ENCODE assay signal across 13 cellular contexts in the genomic region with DNA sequence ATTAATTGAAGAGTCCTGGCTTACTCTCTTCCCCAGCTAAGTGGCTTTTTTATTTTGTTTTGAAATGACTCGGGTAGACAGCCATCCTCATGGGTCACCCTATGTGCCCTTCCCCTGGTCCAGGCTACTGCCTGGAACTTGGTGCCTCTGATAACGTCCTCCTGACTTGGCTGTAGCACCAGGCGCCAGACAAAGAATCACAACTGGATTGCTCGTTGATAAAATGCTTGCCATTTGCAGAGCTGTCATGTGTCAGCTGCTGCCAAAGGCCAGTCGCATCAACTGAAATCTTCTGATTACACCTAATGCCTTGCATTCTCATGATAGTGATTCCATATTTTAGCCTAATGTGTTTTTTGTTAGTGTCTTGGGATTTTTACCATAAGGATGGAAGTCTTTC. TPM values are rescaled to one million over a fixed set of nuclear protein-coding genes. Genes with fewer than 3 reads are reported as not detected.
DNase-seq lines count a peak whose midpoint lies in the region; ATAC-seq, FAIRE-seq and TF ChIP-seq lines count a peak whose summit lies in the region.
"Had no signal": no experiment of that assay in that cellular context is flagged by ENCODE, and none has a peak within 500 bp of the region (broad histone marks: within the 10 kb centered on the region; RNA-seq: fewer than 3 reads in every experiment).

No MANE protein-coding gene starts in this region.

- dilution Hi-C loops in endothelial cell of umbilical vein (cut with MboI; ENCODE audit: extremely low pct_ligation_motif_present, low sequenced_read_pairs), result loop anchor here (25.0 kb wide), 1 partner anchor 123 kb away; no protein-coding TSS in a partner anchor

- no peaks in the 10 kb centered on the region for H4K20me1 ChIP-seq in endothelial cell of umbilical vein (replicated peaks; ENCODE audit: control insufficient read depth, extremely low read depth, insufficient read depth, low read length)

- H3K36me3 ChIP-seq in Panc1 (ENCODE audit: control insufficient read depth, insufficient read depth, low read length) (no peaks in the 10 kb centered on the region), endothelial cell of umbilical vein (ENCODE audit: control insufficient read depth in 2 of 2, extremely low read depth in 1 of 2, insufficient read depth in 2 of 2, low read length in 2 of 2) (no peaks in the 10 kb centered on the region), lung (ENCODE audit: control insufficient read depth in 2 of 2, insufficient read depth in 2 of 2, low read length in 2 of 2) (no peaks in the 10 kb centered on the region), stomach smooth muscle (ENCODE audit: control insufficient read depth in 2 of 2, insufficient read depth in 2 of 2, low read length in 2 of 2) (no peaks in the 10 kb centered on the region)
- H3K36me3 ChIP-seq: HAP-1, ovary had no signal

- H2AFZ ChIP-seq in endothelial cell of umbilical vein (ENCODE audit: low read depth, low read length), result peak overlapping the region; percentile 14

- no peak for TF ChIP-seq CTCF in Panc1 (IDR thresholded peaks at IDR 0.05)
- TF ChIP-seq CTCF in endothelial cell of umbilical vein (IDR thresholded peaks at IDR 0.05; ENCODE audit: extremely low read depth in 1 of 2, insufficient read depth in 1 of 2, low read depth in 1 of 2, low read length in 2 of 2), result no peak
- no peak for TF ChIP-seq CTCF in lung (IDR thresholded peaks at IDR 0.05; ENCODE audit: control extremely low read depth, extremely low read depth)

- in situ Hi-C loops in Panc1 (cut with HindIII; ENCODE audit: low pct_unique_long_range_greater_than_20kb, low sequenced_read_pairs), result no loop called here

- H3K79me2 ChIP-seq in endothelial cell of umbilical vein (ENCODE audit: control insufficient read depth, insufficient read depth, low read length), result no peaks in the 10 kb centered on the region

- no peak for FAIRE-seq in endothelial cell of umbilical vein (lab: Jason Lieb, UNC)

- POLR2A ChIA-PET in Panc1 (lab: Charles Lee), result interaction anchor here (1.5 kb wide), 1 partner anchor 12 kb away, joined by 5 read pairs; no protein-coding TSS in a partner anchor
- POLR2A ChIA-PET in endothelial cell of umbilical vein (lab: Charles Lee), result interaction anchor here (1.3 kb wide), 1 partner anchor 52 kb away, joined by 3 read pairs; no protein-coding TSS in a partner anchor

- H3K27me3 ChIP-seq in Panc1 (ENCODE audit: control insufficient read depth, insufficient read depth, low read length) (no peaks in the 10 kb centered on the region), endothelial cell of umbilical vein (ENCODE audit: control insufficient read depth in 2 of 2, insufficient read depth in 2 of 2, low read length in 2 of 2) (no peaks in the 10 kb centered on the region), lung (ENCODE audit: control insufficient read depth, insufficient read depth) (no peaks in the 10 kb centered on the region), stomach smooth muscle (ENCODE audit: control insufficient read depth in 1 of 2, insufficient read depth in 2 of 2, low read length in 2 of 2) (no peaks in the 10 kb centered on the region)
- H3K27me3 ChIP-seq: ovary had no signal

- peak; percentile 34 for ATAC-seq in Panc1
- no peak for ATAC-seq in lung (ENCODE audit: insufficient read depth, low FRiP score)

- peak overlapping the region in 1 of 2 experiments; percentile 55; a peak in 2 of 4 replicates for H3K4me3 ChIP-seq in Panc1 (ENCODE audit: low read depth in 2 of 2, low read length in 2 of 2)
- H3K4me3 ChIP-seq in endothelial cell of umbilical vein (replicated peaks in 1 of 3; ENCODE audit: insufficient read depth in 1 of 3, low read depth in 1 of 3, low read length in 3 of 3), result no peak overlapping the region
- H3K4me3 ChIP-seq in lung, result no peak overlapping the region
- no peak overlapping the region for H3K4me3 ChIP-seq in stomach smooth muscle (ENCODE audit: low read length in 2 of 2)
- H3K4me3 ChIP-seq: HAP-1, ovary had no signal

- intact Hi-C loops in Panc1 (cut with micrococcal nuclease; ENCODE audit: unreplicated experiment) (no loop called here), endothelial cell of umbilical vein (cut with micrococcal nuclease) (loop anchor here (1.0 kb wide), 1 partner anchor 9 kb away; no protein-coding TSS in a partner anchor)

- H3K9me1 ChIP-seq in endothelial cell of umbilical vein (replicated peaks; ENCODE audit: control insufficient read depth, extremely low read depth, insufficient read depth, low read length), result no peaks in the 10 kb centered on the region

- CTCF ChIA-PET in Panc1 (lab: Charles Lee), result interaction anchor here (0.9 to 1.6 kb wide), 2 partner anchors 9 to 136 kb away, joined by 5 to 6 read pairs; partner anchors contain the start of gene FHIP2A
- CTCF ChIA-PET in endothelial cell of umbilical vein (lab: Charles Lee), result interaction anchor here (0.6 to 6.8 kb wide), 8 partner anchors 8 to 381 kb away, joined by 3 to 54 read pairs (median 4); no protein-coding TSS in a partner anchor

- DNase-seq in Panc1 (ENCODE audit: low read depth, low spot score), result no peak
- DNase-seq in endothelial cell of umbilical vein (ENCODE audit: low read depth, low spot score), result peak; percentile 73
- DNase-seq in lung (ENCODE audit: low spot score), result no peak
- no peak for DNase-seq in A172 (ENCODE audit: low spot score)
- DNase-seq in superior temporal gyrus (ENCODE audit: extremely low spot score), result no peak
- no peak for DNase-seq in HK-2 (ENCODE audit: unreplicated experiment)
- no peak for DNase-seq in HuH-7.5 (ENCODE audit: low spot score)
- DNase-seq: activated T-cell treated with anti-CD3 and anti-CD28 coated beads, Interleukin-2, amount 50 U/mL, for 24 hours; CD4-positive, alpha-beta memory T cell; NCI-H2171 treated with DMSO at 0.1 percent for 48 hours; ovary had no signal

- H3K4me1 ChIP-seq in Panc1 (ENCODE audit: control insufficient read depth, insufficient read depth, low read length) (peaks cover 78% of the 10 kb centered on the region), endothelial cell of umbilical vein (ENCODE audit: control insufficient read depth, extremely low read depth, insufficient read depth, low read length) (peaks cover 45% of the 10 kb centered on the region), lung (ENCODE audit: control insufficient read depth in 2 of 2, insufficient read depth in 2 of 2, low read length in 2 of 2) (peaks cover 14 to 21% of the 10 kb centered on the region in 2 donors), stomach smooth muscle (ENCODE audit: control insufficient read depth, insufficient read depth, low read length) (peaks cover 15% of the 10 kb centered on the region)

- 55 to 62% methylated on average over 5 of the region's 5 CpGs for WGBS in lung, 2 donors

- H3K27ac ChIP-seq in Panc1 (ENCODE audit: low read length) (peak overlapping the region; percentile 100), endothelial cell of umbilical vein (ENCODE audit: insufficient read depth, low read depth, low read length) (peak overlapping the region; percentile 92), lung (ENCODE audit: low read depth in 1 of 2, low read length in 1 of 2) (peak overlapping the region; percentile 72 to 87), stomach smooth muscle (ENCODE audit: low read length) (peak overlapping the region; percentile 1)
- H3K27ac ChIP-seq: ovary had no signal

- H3K9ac ChIP-seq in endothelial cell of umbilical vein (replicated peaks; ENCODE audit: extremely low read depth, insufficient read depth, low read length) (no peak overlapping the region), stomach smooth muscle (ENCODE audit: low read length in 2 of 2) (no peak overlapping the region)

- no peaks in the 10 kb centered on the region for H3K9me3 ChIP-seq in Panc1 (ENCODE audit: control insufficient read depth, insufficient read depth, low read depth, low read length)
- H3K9me3 ChIP-seq in endothelial cell of umbilical vein (replicated peaks; ENCODE audit: control insufficient read depth, insufficient read depth, low read length), result no peaks in the 10 kb centered on the region
- H3K9me3 ChIP-seq in lung (ENCODE audit: control insufficient read depth in 2 of 2, insufficient read depth in 1 of 2, low read length in 1 of 2), result peaks cover 0 to 3% of the 10 kb centered on the region in 2 donors
- H3K9me3 ChIP-seq in stomach smooth muscle (ENCODE audit: control insufficient read depth in 2 of 2, low read length in 2 of 2), result no peaks in the 10 kb centered on the region
- H3K9me3 ChIP-seq: HAP-1, ovary had no signal

- no peak for TF ChIP-seq POLR2A in endothelial cell of umbilical vein (IDR thresholded peaks at IDR 0.05; ENCODE audit: low read depth, low read length)

- peak overlapping the region; percentile 89 for H3K4me2 ChIP-seq in endothelial cell of umbilical vein (ENCODE audit: insufficient read depth, low read length)

- BruUV-seq in Panc1 (replicated peaks; lab: Mats Ljungman, UMichigan) (TSS peak; percentile 80), endothelial cell of umbilical vein (replicated peaks; lab: Mats Ljungman, UMichigan) (no TSS peak)

TF ChIP-seq in endothelial cell of umbilical vein, 7 proteins besides CTCF, POLR2A, EP300 and RAD21 (continues in another document):
- TF ChIP-seq EZH2 (IDR thresholded peaks at IDR 0.05; ENCODE audit: borderline replicate concordance, low read depth, low read length, severe bottlenecking), result no peak
- TF ChIP-seq JUN (IDR thresholded peaks at IDR 0.05; ENCODE audit: borderline replicate concordance, insufficient read depth, insufficient read length, low read depth), result no peak
- no peak for TF ChIP-seq GATA2 (IDR thresholded peaks at IDR 0.05; ENCODE audit: insufficient read depth, insufficient read length, low read depth, low read length)
- TF ChIP-seq MAX (IDR thresholded peaks at IDR 0.05; ENCODE audit: insufficient read depth, insufficient read length), result no peak
- no peak for TF ChIP-seq POLR2AphosphoS5 (IDR thresholded peaks at IDR 0.05; ENCODE audit: insufficient read depth, low read depth, low read length)
- no peak for TF ChIP-seq FOS (IDR thresholded peaks at IDR 0.05; ENCODE audit: borderline replicate concordance, insufficient read depth, low read length)

RNA-seq across cellular contexts. Expression of gene ABLIM1, which starts 27.4 kb away (rescaled TPM):
- total RNA-seq in Panc1 (2021; ENCODE audit: unreplicated experiment), result 274 TPM
- 97.4 TPM for polyA plus RNA-seq in Panc1 (2012; ENCODE audit: insufficient read length)
- total RNA-seq in endothelial cell of umbilical vein, result 111 and 128 TPM in 2 replicates
- 202 and 235 TPM in 2 replicates for polyA plus RNA-seq in endothelial cell of umbilical vein
- 70.1 and 75.0 TPM in 2 replicates for polyA plus RNA-seq in endothelial cell of umbilical vein (2011; cell fraction: cytosol; rRNA removed)
- 155 and 160 TPM in 2 replicates for polyA plus RNA-seq in endothelial cell of umbilical vein (2011; cell fraction: nucleus; rRNA removed)
- polyA plus RNA-seq in endothelial cell of umbilical vein (2012), result 56.4 and 63.6 TPM in 2 replicates
- 467 and 488 TPM in 2 replicates for polyA minus RNA-seq in endothelial cell of umbilical vein
- 79.5 TPM for polyA minus RNA-seq in endothelial cell of umbilical vein (2011; cell fraction: cytosol; rRNA and poly(A)+ RNA removed)
- polyA minus RNA-seq in endothelial cell of umbilical vein (2011; cell fraction: nucleus; rRNA and poly(A)+ RNA removed), result 282 and 347 TPM in 2 replicates
- 100 to 1,000 TPM in 1 of 2 donors, 10 to 100 TPM in 1; 93.4 to 135 TPM for total RNA-seq in lung
- 10 to 100 TPM; 20.0 to 26.4 TPM for polyA plus RNA-seq in lung
- total RNA-seq in A172 (2014; rRNA removed; shearing (Covaris generic)), result 1.8 and 2.3 TPM in 2 replicates

Comparison
In these comparisons a context has a peak if more than half of its experiments do, and no peak if none do; other contexts are left out.
1. H3K27ac ChIP-seq: peak in every context shown above with its lines; median percentile 100 in Panc1; 92 in endothelial cell of umbilical vein; 80 in lung; 1 in stomach smooth muscle.
2. RNA of gene ABLIM1, which starts 27.4 kb away (total RNA-seq): 274 TPM in Panc1 (single experiment), 93.4 to 135 TPM in lung and 111 to 128 TPM in endothelial cell of umbilical vein; 1.8 to 2.3 TPM in A172; every median in the first group is over 10 times any median in the second.